In the genomic region with DNA sequence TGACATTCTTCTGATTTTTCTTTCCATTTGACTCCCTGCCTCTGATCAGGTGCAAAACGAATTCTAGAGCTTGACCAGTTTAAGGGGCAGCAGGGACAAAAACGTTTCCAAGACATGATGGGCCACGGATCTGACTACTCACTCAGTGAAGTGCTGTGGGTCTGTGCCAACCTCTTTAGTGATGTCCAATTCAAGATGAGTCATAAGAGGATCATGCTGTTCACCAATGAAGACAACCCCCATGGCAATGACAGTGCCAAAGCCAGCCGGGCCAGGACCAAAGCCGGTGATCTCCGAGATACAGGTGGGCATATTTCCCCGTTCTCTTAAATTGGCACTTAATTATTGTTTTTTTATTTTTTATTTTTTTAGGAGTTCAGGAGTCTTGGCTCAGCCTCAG, we compare ENCODE assay signal across 14 cellular contexts. TPM values are rescaled to one million over a fixed set of nuclear protein-coding genes. Genes with fewer than 3 reads are reported as not detected.
A peak's percentile ranks its signal among the peaks of the same experiment; 100 is the strongest.
DNase-seq lines count a peak whose midpoint lies in the region; ATAC-seq and TF ChIP-seq lines count a peak whose summit lies in the region.
"Had no signal": no experiment of that assay in that cellular context is flagged by ENCODE, and none has a peak within 500 bp of the region (broad histone marks: within the 10 kb centered on the region; RNA-seq: fewer than 3 reads in every experiment).

No MANE protein-coding gene starts in this region.

- no peak for TF ChIP-seq CTCF in mammary epithelial cell (conservative IDR thresholded peaks at IDR 0.05 in 1 of 2, IDR thresholded peaks at IDR 0.05 in 1 of 2; ENCODE audit: extremely low read depth in 1 of 2, insufficient read depth in 1 of 2, low read depth in 1 of 2, low read length in 2 of 2)
- TF ChIP-seq CTCF in left ventricle myocardium inferior (IDR thresholded peaks at IDR 0.05; ENCODE audit: borderline replicate concordance) = no peak
- no peak for TF ChIP-seq CTCF in sigmoid colon (IDR thresholded peaks at IDR 0.05)

- H3K36me3 ChIP-seq in mammary epithelial cell (ENCODE audit: insufficient read depth, low read length) (peaks cover 30% of the 10 kb centered on the region), left ventricle myocardium inferior (peaks cover 98% of the 10 kb centered on the region), sigmoid colon (peaks cover 27 to 93% (median 41%) of the 10 kb centered on the region in 4 donors)

- H3K9me3 ChIP-seq in mammary epithelial cell (replicated peaks; ENCODE audit: insufficient read depth, low read length) (no peaks in the 10 kb centered on the region), left ventricle myocardium inferior (replicated peaks) (no peaks in the 10 kb centered on the region), sigmoid colon (no peaks in the 10 kb centered on the region)

- no peak overlapping the region for H3K27ac Mint-ChIP-seq in activated CD4-positive, alpha-beta T cell treated with anti-CD3 and anti-CD28 coated beads, Interleukin-2, amount 10 ng/mL, durations not matched to agents 7 days and 5 days
- H3K27ac Mint-ChIP-seq: stimulated activated memory B cell treated with anti-CD40 and anti-IgM and Interleukin-4, amounts not matched to agents 10 μg/mL and 1 μg/mL and 100 μg/mL, for 72 hours had no signal

- WGBS in mammary epithelial cell (ENCODE audit: low coverage, missing lambda C conversion rate) = 4% methylated on average over 6 of the region's 7 CpGs
- 81 to 87% methylated on average over 7 of the region's 7 CpGs for whole genome bisulfite sequencing in sigmoid colon, 2 donors

- H3K79me2 ChIP-seq in mammary epithelial cell (ENCODE audit: insufficient read depth, low read length) = peaks cover 68% of the 10 kb centered on the region

- DNase-seq in AG08395 (ENCODE audit: low spot score) (peak; percentile 44), HT1080 (ENCODE audit: low read depth) (peak; percentile 75), mammary epithelial cell (peak; percentile 60), left ventricle myocardium inferior (peak; percentile 30), KBM-7 (no peak), sigmoid colon (no peak)
- no peak for DNase-seq in activated CD4-positive, alpha-beta T cell treated with anti-CD3 and anti-CD28 coated beads, Interleukin-2, amount 10 ng/mL, durations not matched to agents 7 days and 5 days
- DNase-seq: NCI-H1092, NCI-H524 treated with DMSO at 0.1 percent for 48 hours had no signal

- no peak overlapping the region for H3K27ac ChIP-seq in mammary epithelial cell (ENCODE audit: insufficient read depth, low read depth, low read length)
- peak overlapping the region; percentile 73 for H3K27ac ChIP-seq in left ventricle myocardium inferior (replicated peaks)
- peak overlapping the region in 2 of 4 donors; percentile 26 to 55 for H3K27ac ChIP-seq in sigmoid colon
- H3K27ac ChIP-seq: BLaER1 treated with 17β-estradiol and CSF1 and Interleukin-3, amounts not matched to agents 10 nM and 100 nM; SK-N-MC had no signal

- no peak overlapping the region for H3K4me3 Mint-ChIP-seq in activated CD4-positive, alpha-beta T cell treated with anti-CD3 and anti-CD28 coated beads, Interleukin-2, amount 10 ng/mL, durations not matched to agents 7 days and 5 days
- H3K4me3 Mint-ChIP-seq: stimulated activated memory B cell treated with anti-CD40 and anti-IgM and Interleukin-4, amounts not matched to agents 10 μg/mL and 1 μg/mL and 100 μg/mL, for 72 hours had no signal

- no peaks in the 10 kb centered on the region for H3K27me3 Mint-ChIP-seq in activated CD4-positive, alpha-beta T cell treated with anti-CD3 and anti-CD28 coated beads, Interleukin-2, amount 10 ng/mL, durations not matched to agents 7 days and 5 days
- H3K27me3 Mint-ChIP-seq: stimulated activated memory B cell treated with anti-CD40 and anti-IgM and Interleukin-4, amounts not matched to agents 10 μg/mL and 1 μg/mL and 100 μg/mL, for 72 hours had no signal

- H3K36me3 Mint-ChIP-seq in activated CD4-positive, alpha-beta T cell treated with anti-CD3 and anti-CD28 coated beads, Interleukin-2, amount 10 ng/mL, durations not matched to agents 7 days and 5 days (ENCODE audit: low read depth) = peaks cover 42% of the 10 kb centered on the region

- dilution Hi-C loops in mammary epithelial cell (cut with HindIII; ENCODE audit: low sequenced_read_pairs) = no loop called here

- no peak for TF ChIP-seq EP300 in sigmoid colon (IDR thresholded peaks at IDR 0.05)

- no peaks in the 10 kb centered on the region for H3K4me1 Mint-ChIP-seq in activated CD4-positive, alpha-beta T cell treated with anti-CD3 and anti-CD28 coated beads, Interleukin-2, amount 10 ng/mL, durations not matched to agents 7 days and 5 days
- H3K4me1 Mint-ChIP-seq: stimulated activated memory B cell treated with anti-CD40 and anti-IgM and Interleukin-4, amounts not matched to agents 10 μg/mL and 1 μg/mL and 100 μg/mL, for 72 hours had no signal

- H3K27me3 ChIP-seq in mammary epithelial cell (ENCODE audit: insufficient read depth, low read length) (no peaks in the 10 kb centered on the region), left ventricle myocardium inferior (ENCODE audit: low read depth) (no peaks in the 10 kb centered on the region), sigmoid colon (no peaks in the 10 kb centered on the region)
- H3K27me3 ChIP-seq: BLaER1 treated with 17β-estradiol and CSF1 and Interleukin-3, amounts not matched to agents 10 nM and 100 nM had no signal

- TSS peak; percentile 51 for BruUV-seq in mammary epithelial cell (replicated peaks; lab: Mats Ljungman, UMichigan)

- H3K9ac ChIP-seq in mammary epithelial cell (ENCODE audit: insufficient read depth, low read length) = no peak overlapping the region
- H3K9ac ChIP-seq: BLaER1 treated with 17β-estradiol and CSF1 and Interleukin-3, amounts not matched to agents 10 nM and 100 nM had no signal

- H4K20me1 ChIP-seq in mammary epithelial cell (ENCODE audit: insufficient read depth, low read length) = peaks cover 1% of the 10 kb centered on the region

- H2AFZ ChIP-seq in mammary epithelial cell (ENCODE audit: low read depth, low read length) = no peak overlapping the region

- no peak for TF ChIP-seq POLR2A in sigmoid colon (IDR thresholded peaks at IDR 0.05)

- CTCF ChIA-PET in mammary epithelial cell (lab: Charles Lee; ENCODE audit: low non-redundant PET) = no interaction called here
- CTCF ChIA-PET in activated CD4-positive, alpha-beta T cell treated with anti-CD3 and anti-CD28 coated beads, Interleukin-2, amount 10 ng/mL, durations not matched to agents 7 days and 5 days (lab: Charles Lee) = interaction anchor here (0.6 to 2.2 kb wide), 3 partner anchors 9 to 1744 kb away, joined by 3 to 8 read pairs (median 3); no protein-coding TSS in a partner anchor

- H3K9me3 Mint-ChIP-seq in activated CD4-positive, alpha-beta T cell treated with anti-CD3 and anti-CD28 coated beads, Interleukin-2, amount 10 ng/mL, durations not matched to agents 7 days and 5 days = no peaks in the 10 kb centered on the region
- H3K9me3 Mint-ChIP-seq: stimulated activated memory B cell treated with anti-CD40 and anti-IgM and Interleukin-4, amounts not matched to agents 10 μg/mL and 1 μg/mL and 100 μg/mL, for 72 hours had no signal

- intact Hi-C loops in mammary epithelial cell (cut with micrococcal nuclease) (no loop called here), left ventricle myocardium inferior (cut with micrococcal nuclease) (no loop called here), sigmoid colon (cut with DNase I) (no loop called here)

- H3K4me3 ChIP-seq in mammary epithelial cell (replicated peaks in 1 of 3; ENCODE audit: insufficient read depth in 1 of 3, low read depth in 2 of 3, low read length in 3 of 3) (no peak overlapping the region), left ventricle myocardium inferior (no peak overlapping the region), sigmoid colon (no peak overlapping the region)
- H3K4me3 ChIP-seq: BLaER1 treated with 17β-estradiol and CSF1 and Interleukin-3, amounts not matched to agents 10 nM and 100 nM; lung; SK-N-MC had no signal

- in situ Hi-C loops in mammary epithelial cell (cut with MboI; ENCODE audit: low sequenced_read_pairs in 2 of 2) = no loop called here
- in situ Hi-C loops in KBM-7 (cut with MboI; ENCODE audit: low pct_unique_long_range_greater_than_20kb, low sequenced_read_pairs) = no loop called here

- ATAC-seq in HG02642 (IDR thresholded peaks at IDR 0.05; ENCODE audit: poor library complexity, unreplicated experiment) = no peak
- ATAC-seq: stimulated activated memory B cell treated with anti-CD40 and anti-IgM and Interleukin-4, amounts not matched to agents 10 μg/mL and 1 μg/mL and 100 μg/mL, for 72 hours had no signal

- H3K4me1 ChIP-seq in mammary epithelial cell (ENCODE audit: insufficient read depth, low read length) (peaks cover 13% of the 10 kb centered on the region), left ventricle myocardium inferior (peaks cover 52% of the 10 kb centered on the region), sigmoid colon (peaks cover 0 to 7% (median 0%) of the 10 kb centered on the region in 4 donors)

- H3K4me2 ChIP-seq in mammary epithelial cell (ENCODE audit: insufficient read depth, low read depth, low read length) = peak overlapping the region; percentile 20
- H3K4me2 ChIP-seq: BLaER1 treated with 17β-estradiol and CSF1 and Interleukin-3, amounts not matched to agents 10 nM and 100 nM had no signal

- POLR2A ChIA-PET in activated CD4-positive, alpha-beta T cell treated with anti-CD3 and anti-CD28 coated beads, Interleukin-2, amount 10 ng/mL, durations not matched to agents 7 days and 5 days (lab: Charles Lee) = no interaction called here

RNA-seq across cellular contexts. Expression of a gene that starts 15.4 kb away (rescaled TPM):
- total RNA-seq in HT1080 (2014; rRNA removed; shearing (Covaris generic)) = 596 and 601 TPM in 2 replicates
- 464 and 469 TPM in 2 replicates for polyA plus RNA-seq in HT1080 (2015; cell fraction: cytosol; rRNA removed)
- polyA plus RNA-seq in HT1080 (2015; cell fraction: nucleus; rRNA removed) = 686 and 784 TPM in 2 replicates
- total RNA-seq in mammary epithelial cell (100 to 1,000 TPM; 223 to 263 TPM), left ventricle myocardium inferior (155 TPM), sigmoid colon (100 to 1,000 TPM; 143 to 220 (median 202) TPM)
- polyA plus RNA-seq in mammary epithelial cell (191 TPM), sigmoid colon (100 to 1,000 TPM; 141 to 203 (median 149) TPM)
- polyA minus RNA-seq in mammary epithelial cell = 333 TPM
- 100 to 1,000 TPM; 283 TPM for total RNA-seq in activated CD4-positive, alpha-beta T cell treated with anti-CD3 and anti-CD28 coated beads, Interleukin-2, amount 10 ng/mL, durations not matched to agents 7 days and 5 days

RNA-seq across cellular contexts. Expression of a gene that starts 15.6 kb away (rescaled TPM):
- total RNA-seq in HT1080 (2014; rRNA removed; shearing (Covaris generic)) = 71.2 and 102 TPM in 2 replicates
- 30.9 and 32.6 TPM in 2 replicates for polyA plus RNA-seq in HT1080 (2015; cell fraction: cytosol; rRNA removed)
- polyA plus RNA-seq in HT1080 (2015; cell fraction: nucleus; rRNA removed) = 37.8 and 38.0 TPM in 2 replicates
- total RNA-seq in mammary epithelial cell (10 to 100 TPM; 40.2 to 66.8 TPM), left ventricle myocardium inferior (46.2 TPM), sigmoid colon (10 to 100 TPM; 11.0 to 29.1 (median 16.9) TPM)
- polyA plus RNA-seq in mammary epithelial cell (38.1 TPM), sigmoid colon (10 to 100 TPM; 10.2 to 19.2 (median 12.5) TPM)
- 50.3 TPM for polyA minus RNA-seq in mammary epithelial cell
- total RNA-seq in activated CD4-positive, alpha-beta T cell treated with anti-CD3 and anti-CD28 coated beads, Interleukin-2, amount 10 ng/mL, durations not matched to agents 7 days and 5 days = 10 to 100 TPM; 30.8 to 32.5 TPM

RNA-seq across cellular contexts. Expression of a gene that starts 46.8 kb away (rescaled TPM):
- 7.2 and 9.1 TPM in 2 replicates for total RNA-seq in HT1080 (2014; rRNA removed; shearing (Covaris generic))
- polyA plus RNA-seq in HT1080 (2015; cell fraction: cytosol; rRNA removed) = 24.2 and 30.6 TPM in 2 replicates
- polyA plus RNA-seq in HT1080 (2015; cell fraction: nucleus; rRNA removed) = 22.1 and 22.7 TPM in 2 replicates
- total RNA-seq in mammary epithelial cell (10 to 100 TPM; 21.2 to 44.8 TPM), left ventricle myocardium inferior (18.4 TPM), sigmoid colon (10 to 100 TPM; 35.0 to 58.9 (median 43.6) TPM)
- polyA plus RNA-seq in mammary epithelial cell (62.8 TPM), sigmoid colon (100 to 1,000 TPM in 1 of 3 donors, 10 to 100 TPM in 2; 52.4 to 102 (median 67.3) TPM)
- polyA minus RNA-seq in mammary epithelial cell = 21.9 TPM
- total RNA-seq in activated CD4-positive, alpha-beta T cell treated with anti-CD3 and anti-CD28 coated beads, Interleukin-2, amount 10 ng/mL, durations not matched to agents 7 days and 5 days = 10 to 100 TPM; 33.7 to 39.7 TPM

RNA-seq across cellular contexts. Expression of a gene that starts 52.2 kb away (rescaled TPM):
- total RNA-seq in HT1080 (2014; rRNA removed; shearing (Covaris generic)) = 229 and 305 TPM in 2 replicates
- 264 and 271 TPM in 2 replicates for polyA plus RNA-seq in HT1080 (2015; cell fraction: cytosol; rRNA removed)
- polyA plus RNA-seq in HT1080 (2015; cell fraction: nucleus; rRNA removed) = 113 and 122 TPM in 2 replicates
- total RNA-seq in mammary epithelial cell = 100 to 1,000 TPM in 1 of 2 donors, 10 to 100 TPM in 1; 73.0 to 187 TPM
- 265 TPM for polyA plus RNA-seq in mammary epithelial cell
- polyA minus RNA-seq in mammary epithelial cell = 125 TPM
- total RNA-seq in left ventricle myocardium inferior = 197 TPM
- 100 to 1,000 TPM; 171 to 178 TPM for total RNA-seq in activated CD4-positive, alpha-beta T cell treated with anti-CD3 and anti-CD28 coated beads, Interleukin-2, amount 10 ng/mL, durations not matched to agents 7 days and 5 days
- total RNA-seq in sigmoid colon = 100 to 1,000 TPM in 2 of 4 donors, 10 to 100 TPM in 2; 69.8 to 121 (median 99.0) TPM
- 100 to 1,000 TPM; 103 to 146 (median 125) TPM for polyA plus RNA-seq in sigmoid colon

Comparison
In these comparisons a context has a peak if more than half of its experiments do, and no peak if none do; other contexts are left out.
1. DNase-seq: peak in AG08395 (single experiment), HT1080 (single experiment), mammary epithelial cell (single experiment) and left ventricle myocardium inferior (single experiment); none in activated CD4-positive, alpha-beta T cell treated with anti-CD3 and anti-CD28 coated beads, Interleukin-2, amount 10 ng/mL, durations not matched to agents 7 days and 5 days (single experiment), KBM-7 (single experiment) and sigmoid colon (single experiment).